21 cellular contexts compared by ENCODE assay signal in genomic region chr6:44771647-44772415, GRCh38.
DNase-seq lines count a peak whose midpoint lies in the region; ATAC-seq and TF ChIP-seq lines count a peak whose summit lies in the region.
"Had no signal": no experiment of that assay in that cellular context is flagged by ENCODE, and none has a peak within 500 bp of the region (broad histone marks: within the 10 kb centered on the region; RNA-seq: fewer than 3 reads in every experiment).

No MANE protein-coding gene starts in this region.

- DNase-seq in ELF-1 (ENCODE audit: low read depth, low spot score) (peak; percentile 71), NCI-H2227 (lab: John Stamatoyannopoulos, UW; ENCODE audit: unreplicated experiment) (peak; percentile 52), esophagus muscularis mucosa (ENCODE audit: extremely low spot score) (peak; percentile 77), neuronal stem cell (ENCODE audit: low spot score) (no peak), GOT3 (lab: John Stamatoyannopoulos, UW) (no peak), NCI-H187 (lab: John Stamatoyannopoulos, UW) (no peak), hippocampal formation (lab: John Stamatoyannopoulos, UW) (no peak)
- DNase-seq: activated CD4-positive, alpha-beta T cell treated with anti-CD3 and anti-CD28 coated beads, Interleukin-2, amount 50 U/mL, for 48 hours; activated naive CD4-positive, alpha-beta T cell treated with anti-CD3 and anti-CD28 coated beads for 36 hours; body of pancreas; CD8-positive, alpha-beta T cell; foreskin fibroblast; Karpas-422; left ventricle myocardium inferior; NCI-H1436 treated with DMSO at 0.1 percent for 48 hours; NCI-H345; NK-92 treated with Interleukin-12 subunit alpha and Interleukin-12 subunit beta, amount 100 ng/mL, for 24 hours; stomach; T-helper 1 cell had no signal

- H3K4me3 Mint-ChIP-seq in stimulated activated memory B cell treated with anti-CD40 and anti-IgM and Interleukin-4, amounts not matched to agents 10 μg/mL and 1 μg/mL and 100 μg/mL, for 72 hours, result no peak overlapping the region
- H3K4me3 Mint-ChIP-seq: activated naive CD4-positive, alpha-beta T cell treated with anti-CD3 and anti-CD28 coated beads for 36 hours; CD8-positive, alpha-beta T cell had no signal

- H2BK5ac ChIP-seq in neuronal stem cell (ENCODE audit: low read length), result no peak overlapping the region

- intact Hi-C loops in esophagus muscularis mucosa (cut with DNase I), result no loop called here

- no peak for TF ChIP-seq POLR2A in esophagus muscularis mucosa (IDR thresholded peaks at IDR 0.05; ENCODE audit: low read depth)

- H3K9ac ChIP-seq in neuronal stem cell (ENCODE audit: low read depth, low read length, poor library complexity), result no peak overlapping the region

- WGBS in esophagus muscularis mucosa, result 94% methylated on average over 4 of the region's 4 CpGs
- no CpG with 5 or more reads among the region's 4 CpGs for WGBS in neuronal stem cell (ENCODE audit: extremely low coverage in 2 of 2, insufficient read length in 2 of 2, insufficient replicate concordance in 1 of 2), 2 donors

- no peaks in the 10 kb centered on the region for H3K4me1 ChIP-seq in esophagus muscularis mucosa
- H3K4me1 ChIP-seq in neuronal stem cell (ENCODE audit: control insufficient read depth in 2 of 2, insufficient read depth in 1 of 2, low read depth in 1 of 2, low read length in 2 of 2), result peaks cover 5 to 10% of the 10 kb centered on the region in 2 donors
- H3K4me1 ChIP-seq: body of pancreas, left ventricle myocardium inferior, stomach had no signal

- H2BK15ac ChIP-seq in neuronal stem cell (ENCODE audit: low read length), result no peak overlapping the region

- H3K36me3 ChIP-seq in esophagus muscularis mucosa, result no peaks in the 10 kb centered on the region
- no peaks in the 10 kb centered on the region for H3K36me3 ChIP-seq in neuronal stem cell (replicated peaks in 1 of 2; ENCODE audit: control insufficient read depth in 2 of 2, insufficient read depth in 2 of 2, low read length in 2 of 2)
- H3K36me3 ChIP-seq: left ventricle myocardium inferior, stomach had no signal

- H2AK5ac ChIP-seq in neuronal stem cell (ENCODE audit: low read depth, low read length), result no peak overlapping the region

- no peak overlapping the region for H4K8ac ChIP-seq in neuronal stem cell (ENCODE audit: low read depth, low read length)

- H3K4me3 ChIP-seq in esophagus muscularis mucosa (no peak overlapping the region), neuronal stem cell (ENCODE audit: low read length in 2 of 2) (no peak overlapping the region)
- H3K4me3 ChIP-seq: body of pancreas, left ventricle myocardium inferior, stomach had no signal

- no peak for TF ChIP-seq EP300 in esophagus muscularis mucosa (IDR thresholded peaks at IDR 0.05)

- no peaks in the 10 kb centered on the region for H3K4me1 Mint-ChIP-seq in stimulated activated memory B cell treated with anti-CD40 and anti-IgM and Interleukin-4, amounts not matched to agents 10 μg/mL and 1 μg/mL and 100 μg/mL, for 72 hours

- no peak for ATAC-seq in stimulated activated memory B cell treated with anti-CD40 and anti-IgM and Interleukin-4, amounts not matched to agents 10 μg/mL and 1 μg/mL and 100 μg/mL, for 72 hours
- ATAC-seq: body of pancreas; CD8-positive, alpha-beta T cell; sciatic nerve had no signal

- H3K79me1 ChIP-seq in neuronal stem cell (ENCODE audit: low read depth, low read length), result no peaks in the 10 kb centered on the region

- H2BK120ac ChIP-seq in neuronal stem cell (ENCODE audit: low read depth, low read length), result no peak overlapping the region

- peaks cover 36% of the 10 kb centered on the region for H3K27me3 Mint-ChIP-seq in stimulated activated memory B cell treated with anti-CD40 and anti-IgM and Interleukin-4, amounts not matched to agents 10 μg/mL and 1 μg/mL and 100 μg/mL, for 72 hours

- no peaks in the 10 kb centered on the region for H3K27me3 ChIP-seq in esophagus muscularis mucosa
- no peaks in the 10 kb centered on the region for H3K27me3 ChIP-seq in neuronal stem cell (ENCODE audit: control insufficient read depth in 3 of 3, insufficient read depth in 3 of 3, low read depth in 1 of 3, low read length in 3 of 3)
- H3K27me3 ChIP-seq: body of pancreas, stomach had no signal

- no peak overlapping the region for H3K4me2 ChIP-seq in neuronal stem cell (ENCODE audit: insufficient read depth, low read length, poor library complexity, severe bottlenecking)

- H3K4ac ChIP-seq in neuronal stem cell (ENCODE audit: low read length), result no peak overlapping the region

- H3K9me3 Mint-ChIP-seq in stimulated activated memory B cell treated with anti-CD40 and anti-IgM and Interleukin-4, amounts not matched to agents 10 μg/mL and 1 μg/mL and 100 μg/mL, for 72 hours, result peaks cover 9% of the 10 kb centered on the region

- H2AFZ ChIP-seq in neuronal stem cell (ENCODE audit: low read length), result peak overlapping the region; percentile 62

- H3K9me3 ChIP-seq in esophagus muscularis mucosa, result peaks cover 0 to 4% (median 0%) of the 10 kb centered on the region in 4 donors
- H3K9me3 ChIP-seq in neuronal stem cell (replicated peaks in 1 of 2; ENCODE audit: control insufficient read depth in 2 of 2, insufficient read depth in 1 of 2, low read depth in 1 of 2, low read length in 2 of 2), result peaks cover 0 to 24% of the 10 kb centered on the region in 2 donors
- H3K9me3 ChIP-seq: body of pancreas had no signal

- H3K27ac ChIP-seq in esophagus muscularis mucosa (replicated peaks in 1 of 4) (no peak overlapping the region), neuronal stem cell (replicated peaks; ENCODE audit: low read length) (peak overlapping the region; percentile 21)
- H3K27ac ChIP-seq: body of pancreas, left ventricle myocardium inferior, stomach had no signal

- no peaks in the 10 kb centered on the region for H3K36me3 Mint-ChIP-seq in stimulated activated memory B cell treated with anti-CD40 and anti-IgM and Interleukin-4, amounts not matched to agents 10 μg/mL and 1 μg/mL and 100 μg/mL, for 72 hours
- H3K36me3 Mint-ChIP-seq: CD8-positive, alpha-beta T cell had no signal

- peak overlapping the region; percentile 38 for H3K18ac ChIP-seq in neuronal stem cell (ENCODE audit: low read length)

- TF ChIP-seq CTCF in esophagus muscularis mucosa (IDR thresholded peaks at IDR 0.05), result no peak

- no peak overlapping the region for H2BK12ac ChIP-seq in neuronal stem cell (ENCODE audit: low read length)

- no peak overlapping the region for H3K23ac ChIP-seq in neuronal stem cell (ENCODE audit: low read depth, low read length, poor library complexity)

- no peak overlapping the region for H3K27ac Mint-ChIP-seq in stimulated activated memory B cell treated with anti-CD40 and anti-IgM and Interleukin-4, amounts not matched to agents 10 μg/mL and 1 μg/mL and 100 μg/mL, for 72 hours
- H3K27ac Mint-ChIP-seq: activated naive CD4-positive, alpha-beta T cell treated with anti-CD3 and anti-CD28 coated beads for 36 hours; CD8-positive, alpha-beta T cell had no signal

- H4K91ac ChIP-seq in neuronal stem cell (ENCODE audit: low read depth, low read length, poor library complexity), result no peak overlapping the region

- H3K14ac ChIP-seq in neuronal stem cell (ENCODE audit: low read length), result no peak overlapping the region

Comparison
In these comparisons a context has a peak if more than half of its experiments do, and no peak if none do; other contexts are left out.
1. DNase-seq: peak in ELF-1 (single experiment), NCI-H2227 (single experiment) and esophagus muscularis mucosa (single experiment); none in neuronal stem cell (single experiment), GOT3 (single experiment), NCI-H187 (0 of 2) and hippocampal formation (0 of 2).